Comparison of ENCODE assay signal across 18 cellular contexts in the genomic region with DNA sequence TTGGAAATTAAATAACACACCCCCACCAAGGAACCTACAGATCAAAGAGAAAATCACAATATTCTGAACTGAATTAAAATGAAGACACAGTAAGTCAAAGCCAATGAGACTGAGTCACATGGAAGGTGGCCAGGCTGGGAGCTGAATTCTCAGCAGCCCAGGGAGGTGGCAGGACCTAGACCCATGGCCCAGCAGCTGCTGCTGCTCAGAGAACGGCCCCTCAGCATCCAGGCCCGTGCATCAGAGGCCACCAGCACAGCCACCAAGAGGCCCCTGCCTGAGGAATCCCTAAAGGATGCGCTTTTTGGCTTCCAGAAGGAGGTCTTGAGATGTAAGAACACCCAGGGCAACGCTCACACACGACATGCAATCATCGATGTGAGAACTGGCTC. TPM values are rescaled to one million over a fixed set of nuclear protein-coding genes. Genes with fewer than 3 reads are reported as not detected.
DNase-seq lines count a peak whose midpoint lies in the region; ATAC-seq and TF ChIP-seq lines count a peak whose summit lies in the region.
"Had no signal": no experiment of that assay in that cellular context is flagged by ENCODE, and none has a peak within 500 bp of the region (broad histone marks: within the 10 kb centered on the region; RNA-seq: fewer than 3 reads in every experiment).

No MANE protein-coding gene starts in this region.

- H3K27me3 ChIP-seq in right atrium auricular region (no peaks in the 10 kb centered on the region), lower lobe of right lung (ENCODE audit: low read depth) (no peaks in the 10 kb centered on the region), vagina (no peaks in the 10 kb centered on the region), PC-9 (ENCODE audit: insufficient read depth, low read depth) (no peaks in the 10 kb centered on the region)
- H3K27me3 ChIP-seq: BLaER1 treated with 17β-estradiol and CSF1 and Interleukin-3, amounts not matched to agents 10 nM and 100 nM; dorsolateral prefrontal cortex; upper lobe of left lung had no signal

- no TSS peak for BruUV-seq in PC-9 (replicated peaks; lab: Mats Ljungman, UMichigan)

- TF ChIP-seq CTCF in right atrium auricular region (IDR thresholded peaks at IDR 0.05), result no peak
- no peak for TF ChIP-seq CTCF in lower lobe of right lung (IDR thresholded peaks at IDR 0.05)
- TF ChIP-seq CTCF in vagina (IDR thresholded peaks at IDR 0.05), result no peak
- no peak for TF ChIP-seq CTCF in PC-9 (conservative IDR thresholded peaks at IDR 0.05)

- intact Hi-C loops in Right ventricle myocardium superior (cut with DNase I), result no loop called here
- intact Hi-C loops in lower lobe of right lung (cut with DNase I), result no loop called here
- intact Hi-C loops in vagina (cut with DNase I), result no loop called here
- intact Hi-C loops in PC-9 (cut with micrococcal nuclease; ENCODE audit: unreplicated experiment), result no loop called here

- H3K4me1 ChIP-seq in right atrium auricular region (peaks cover 0 to 11% of the 10 kb centered on the region in 2 donors), lower lobe of right lung (no peaks in the 10 kb centered on the region), vagina (peaks cover 35% of the 10 kb centered on the region), PC-9 (replicated peaks; ENCODE audit: insufficient read depth) (no peaks in the 10 kb centered on the region)
- H3K4me1 ChIP-seq: BLaER1 treated with 17β-estradiol and CSF1 and Interleukin-3, amounts not matched to agents 10 nM and 100 nM; upper lobe of left lung had no signal

- H3K27ac ChIP-seq in right atrium auricular region (no peak overlapping the region), lower lobe of right lung (no peak overlapping the region), vagina (peak overlapping the region; percentile 46), PC-9 (no peak overlapping the region)
- H3K27ac ChIP-seq: BLaER1 treated with 17β-estradiol and CSF1 and Interleukin-3, amounts not matched to agents 10 nM and 100 nM; upper lobe of left lung had no signal

- H2AFZ ChIP-seq in PC-9, result no peak overlapping the region

- H3K9me3 ChIP-seq in right atrium auricular region (peaks cover 0 to 16% of the 10 kb centered on the region in 2 donors), lower lobe of right lung (peaks cover 3% of the 10 kb centered on the region), vagina (no peaks in the 10 kb centered on the region), PC-9 (ENCODE audit: insufficient read depth, low read depth) (no peaks in the 10 kb centered on the region)

- H3K4me3 ChIP-seq in right atrium auricular region, result no peak overlapping the region
- no peak overlapping the region for H3K4me3 ChIP-seq in lower lobe of right lung
- no peak overlapping the region for H3K4me3 ChIP-seq in vagina
- no peak overlapping the region for H3K4me3 ChIP-seq in PC-9
- H3K4me3 ChIP-seq: BLaER1 treated with 17β-estradiol and CSF1 and Interleukin-3, amounts not matched to agents 10 nM and 100 nM; dorsolateral prefrontal cortex; upper lobe of left lung had no signal

- H3K4me2 ChIP-seq in PC-9, result no peak overlapping the region
- H3K4me2 ChIP-seq: BLaER1 treated with 17β-estradiol and CSF1 and Interleukin-3, amounts not matched to agents 10 nM and 100 nM had no signal

- no peak for TF ChIP-seq POLR2A in vagina (IDR thresholded peaks at IDR 0.05)

- POLR2A ChIA-PET in PC-9 (lab: Charles Lee; ENCODE audit: unreplicated experiment), result no interaction called here

- H4K20me1 ChIP-seq in PC-9 (ENCODE audit: insufficient read depth), result no peaks in the 10 kb centered on the region

- no peaks in the 10 kb centered on the region for H3K9me2 ChIP-seq in PC-9 (ENCODE audit: insufficient read depth)

- H3K79me2 ChIP-seq in PC-9 (ENCODE audit: low read depth), result no peaks in the 10 kb centered on the region

- CTCF ChIA-PET in PC-9 (lab: Charles Lee), result no interaction called here

- DNase-seq in Right ventricle myocardium superior (peak; percentile 23), right atrium auricular region (ENCODE audit: low spot score) (no peak), astrocyte of the hippocampus (ENCODE audit: low read depth, low spot score) (peak; percentile 51), lower lobe of right lung (peak; percentile 30), vagina (ENCODE audit: extremely low spot score in 2 of 2) (no peak), NCI-H748 (lab: John Stamatoyannopoulos, UW; ENCODE audit: unreplicated experiment) (no peak), PC-9 (no peak)
- DNase-seq: activated CD8-positive, alpha-beta memory T cell treated with anti-CD3 and anti-CD28 coated beads, Interleukin-2, amount 10 ng/mL, durations not matched to agents 7 days and 5 days; dorsolateral prefrontal cortex; left colon; NCI-H1436 treated with DMSO at 0.1 percent for 48 hours; NCI-H526; stimulated activated CD4-positive, alpha-beta T cell treated with anti-CD3 and anti-CD28 coated beads, Interleukin-4, amount 100 ng/mL, for 4 hours; stimulated activated naive CD8-positive, alpha-beta T cell treated with anti-CD3 and anti-CD28 coated beads, Interleukin-15, amount 100 ng/mL, for 72 hours; upper lobe of left lung had no signal

- no peaks in the 10 kb centered on the region for H3K36me3 ChIP-seq in right atrium auricular region
- H3K36me3 ChIP-seq in lower lobe of right lung, result no peaks in the 10 kb centered on the region
- H3K36me3 ChIP-seq in vagina, result no peaks in the 10 kb centered on the region
- no peaks in the 10 kb centered on the region for H3K36me3 ChIP-seq in PC-9 (ENCODE audit: low read depth)

- ATAC-seq in Right ventricle myocardium superior (ENCODE audit: poor library complexity), result no peak
- ATAC-seq in lower lobe of right lung, result no peak
- ATAC-seq in HG02571 (IDR thresholded peaks at IDR 0.05; ENCODE audit: unreplicated experiment), result no peak
- ATAC-seq: activated CD8-positive, alpha-beta memory T cell treated with anti-CD3 and anti-CD28 coated beads, Interleukin-2, amount 10 ng/mL, durations not matched to agents 7 days and 5 days; HCT116; left colon; stimulated activated naive CD8-positive, alpha-beta T cell treated with anti-CD3 and anti-CD28 coated beads, Interleukin-15, amount 100 ng/mL, for 72 hours had no signal

- H3F3A ChIP-seq in PC-9 (ENCODE audit: insufficient read depth, low read depth), result no peaks in the 10 kb centered on the region

RNA-seq across cellular contexts. Expression of gene TBX1, which starts 35.0 kb away (rescaled TPM):
- total RNA-seq in Right ventricle myocardium superior, result 3.2 TPM
- total RNA-seq in right atrium auricular region, result under 1 TPM in 1 of 2 donors, not detected in 1; 0.24 TPM
- 13.5 TPM for total RNA-seq in lower lobe of right lung
- 7.1 TPM for total RNA-seq in vagina
- 0.74 and 2.4 TPM in 2 replicates for total RNA-seq in PC-9 (2021)

RNA-seq across cellular contexts. Expression of gene GNB1L, which starts 59.1 kb away (rescaled TPM):
- total RNA-seq in Right ventricle myocardium superior (2.5 TPM), right atrium auricular region (1 to 10 TPM; 2.6 to 4.7 TPM), lower lobe of right lung (6.0 TPM), vagina (14.0 TPM), PC-9 (2021) (10.3 and 13.9 TPM in 2 replicates)

RNA-seq across cellular contexts. Expression of gene RTL10, which starts 59.1 kb away (rescaled TPM):
- total RNA-seq in Right ventricle myocardium superior (6.2 TPM), right atrium auricular region (1 to 10 TPM; 7.9 to 8.1 TPM), lower lobe of right lung (24.3 TPM), vagina (21.4 TPM), PC-9 (2021) (20.9 and 23.5 TPM in 2 replicates)

Comparison
In these comparisons a context has a peak if more than half of its experiments do, and no peak if none do; other contexts are left out.
1. DNase-seq: peak in Right ventricle myocardium superior (single experiment), astrocyte of the hippocampus (single experiment) and lower lobe of right lung (single experiment); none in right atrium auricular region (single experiment), vagina (0 of 2), NCI-H748 (single experiment) and PC-9 (0 of 2).